Comparison of ENCODE assay signal across 34 cellular contexts in genomic region chr2:214557884-214558283, GRCh38.
"Had no signal": no experiment of that assay in that cellular context is flagged by ENCODE, and none has a peak within 500 bp of the region (broad histone marks: within the 10 kb centered on the region; RNA-seq: fewer than 3 reads in every experiment).

No MANE protein-coding gene starts in this region.

- H3K4me1 Mint-ChIP-seq: T-cell had no signal

- H3K36me3 Mint-ChIP-seq: T-cell had no signal

- ATAC-seq: PC-3, SK-N-SH treated with all-trans-retinoic acid at 6 μM for 48 hours, T-cell had no signal

- H3K4me1 ChIP-seq: Peyer's patch, SJSA1 had no signal

- H3K36me3 ChIP-seq: Peyer's patch, SJSA1 had no signal

- H3K27ac Mint-ChIP-seq: T-cell had no signal

- H3K4me3 Mint-ChIP-seq: T-cell had no signal

- H3K9me3 ChIP-seq: Peyer's patch, SJSA1 had no signal

- H3K27ac ChIP-seq: KMS-11, Peyer's patch, SJSA1, SK-N-MC had no signal

- H3K27me3 ChIP-seq: Peyer's patch, SJSA1 had no signal

- H3K4me3 ChIP-seq: Peyer's patch, SJSA1, SK-N-MC had no signal

- H3K27me3 Mint-ChIP-seq: T-cell had no signal

- H3K9me3 Mint-ChIP-seq: T-cell had no signal

- DNase-seq: Karpas-422; MM.1S; MV-4-11; NCI-H1092; NCI-H1105; NCI-H1417 treated with DMSO at 0.1 percent for 48 hours; NCI-H146; NCI-H1694; NCI-H187; NCI-H1930; NCI-H2029 treated with DMSO at 0.1 percent for 48 hours; NCI-H2081 treated with DMSO at 0.1 percent for 48 hours; NCI-H2107; NCI-H2171; NCI-H226; NCI-H446 treated with DMSO at 0.1 percent for 48 hours; NCI-H510A; NCI-H524; NCI-H526; NCI-H69; NCI-H748 treated with DMSO at 0.1 percent for 48 hours; NCI-H82; NK-92 treated with Interleukin-12 subunit alpha and Interleukin-12 subunit beta, amount 100 ng/mL, for 24 hours; OCI-M1; Peyer's patch; Right ventricle myocardium superior; RPMI8226; SHP77 treated with DMSO at 0.1 percent for 48 hours; T-cell had no signal
